ENCODE assay signal across 22 cellular contexts in the genomic region with DNA sequence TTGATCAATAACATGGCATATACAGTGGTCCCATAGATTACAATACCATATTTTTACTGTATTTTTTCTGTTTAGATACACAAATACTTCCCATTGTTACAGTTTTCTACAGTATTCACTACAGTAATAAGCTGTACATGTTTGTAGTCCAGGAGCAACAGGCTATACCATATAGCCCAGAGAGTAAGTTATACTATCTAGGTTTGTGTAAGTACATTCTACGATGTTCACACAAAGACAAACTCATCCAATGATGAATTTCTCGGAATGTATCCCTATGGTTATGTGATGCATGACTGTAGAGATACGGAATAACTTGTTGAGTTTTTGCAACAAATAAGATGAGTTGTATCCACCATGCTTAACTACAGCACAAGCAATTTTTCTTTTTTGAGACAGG.
"Had no signal": no experiment of that assay in that cellular context is flagged by ENCODE, and none has a peak within 500 bp of the region (broad histone marks: within the 10 kb centered on the region; RNA-seq: fewer than 3 reads in every experiment).

No MANE protein-coding gene starts in this region.

- H3K27ac ChIP-seq: coronary artery, epithelial cell of prostate, esophagus squamous epithelium, gastrocnemius medialis, heart right ventricle, left lung, lower lobe of right lung had no signal

- H3K9me3 ChIP-seq: esophagus squamous epithelium, gastrocnemius medialis, heart right ventricle, left lung, lower lobe of right lung, mucosa of descending colon had no signal

- H3K36me3 ChIP-seq: esophagus squamous epithelium, gastrocnemius medialis, heart right ventricle, left lung, lower lobe of right lung had no signal

- DNase-seq: effector CD8-positive, alpha-beta T cell; effector memory CD8-positive, alpha-beta T cell; endodermal cell; erythroblast; esophagus squamous epithelium; foreskin fibroblast; foreskin melanocyte; gastrocnemius medialis; glutamatergic neuron; head of caudate nucleus; heart right ventricle; hippocampal formation; left cardiac atrium; left lung; left ventricle myocardium superior; lower lobe of right lung; mesenchymal stem cell; mucosa of descending colon; naive B cell; naive thymus-derived CD8-positive, alpha-beta T cell had no signal

- H3K4me3 ChIP-seq: coronary artery, esophagus squamous epithelium, gastrocnemius medialis, heart right ventricle, left lung, lower lobe of right lung, mucosa of descending colon had no signal
